9 cellular contexts compared by ENCODE assay signal in genomic region chr22:19109198-19110063, GRCh38. TPM values are rescaled to one million over a fixed set of nuclear protein-coding genes. Genes with fewer than 3 reads are reported as not detected.
DNase-seq lines count a peak whose midpoint lies in the region; TF ChIP-seq lines count a peak whose summit lies in the region.
"Had no signal": no experiment of that assay in that cellular context is flagged by ENCODE, and none has a peak within 500 bp of the region (broad histone marks: within the 10 kb centered on the region; RNA-seq: fewer than 3 reads in every experiment).

No MANE protein-coding gene starts in this region.

- CTCF ChIA-PET in GM10248 (lab: Yijun Ruan, JAX) = interaction anchor here (2.5 kb wide), 1 partner anchor 10 kb away, joined by 10 read pairs; no protein-coding TSS in a partner anchor

- WGBS in GM23248 (ENCODE audit: low coverage in 1 of 2, low lambda C conversion rate in 2 of 2, missing lambda C conversion rate in 2 of 2), 2 experiments = 70 to 73% methylated on average over 7 of the region's 7 CpGs

- no peak overlapping the region for H3K4me2 ChIP-seq in GM23248 (ENCODE audit: unreplicated experiment)

- H3K36me3 ChIP-seq in GM23248 (ENCODE audit: low read depth) (no peaks in the 10 kb centered on the region), MG63 (no peaks in the 10 kb centered on the region)
- H3K36me3 ChIP-seq: ovary had no signal

- H2AFZ ChIP-seq in GM23248 = no peak overlapping the region

- intact Hi-C loops in activated T-helper 1 cell treated with anti-CD3 and anti-CD28 coated beads, Interleukin-12 subunit alpha, Interleukin-12 subunit beta, Interleukin-2, Interleukin-4 antibody, amounts not matched to agents 30 ng/mL and 10 ng/mL and 1 ng/mL, durations not matched to agents 14 hours and 24 hours and 36 hours (cut with micrococcal nuclease) = loop anchor here (1.0 to 5.0 kb wide), 4 partner anchors 13 to 368 kb away; partner anchors contain the start of genes CDC45, DGCR2, ESS2 and SLC25A1

- TF ChIP-seq CTCF in GM10248 (IDR thresholded peaks at IDR 0.05; ENCODE audit: control extremely low read depth, extremely low read depth, low read depth, missing control alignments) = no peak

- peaks cover 7% of the 10 kb centered on the region for H3K36me3 Mint-ChIP-seq in activated T-helper 1 cell treated with anti-CD3 and anti-CD28 coated beads, Interleukin-12 subunit alpha, Interleukin-12 subunit beta, Interleukin-2, Interleukin-4 antibody, amounts not matched to agents 30 ng/mL and 10 ng/mL and 1 ng/mL, durations not matched to agents 14 hours and 24 hours and 36 hours (ENCODE audit: low read depth)

- peak overlapping the region; percentile 66 for H3K4me3 Mint-ChIP-seq in activated T-helper 1 cell treated with anti-CD3 and anti-CD28 coated beads, Interleukin-12 subunit alpha, Interleukin-12 subunit beta, Interleukin-2, Interleukin-4 antibody, amounts not matched to agents 30 ng/mL and 10 ng/mL and 1 ng/mL, durations not matched to agents 14 hours and 24 hours and 36 hours

- H4K20me1 ChIP-seq in GM23248 (ENCODE audit: insufficient read depth) = peaks cover 13% of the 10 kb centered on the region; the same call in 1 of the 2 replicates

- H3K4me1 Mint-ChIP-seq in activated T-helper 1 cell treated with anti-CD3 and anti-CD28 coated beads, Interleukin-12 subunit alpha, Interleukin-12 subunit beta, Interleukin-2, Interleukin-4 antibody, amounts not matched to agents 30 ng/mL and 10 ng/mL and 1 ng/mL, durations not matched to agents 14 hours and 24 hours and 36 hours (ENCODE audit: low read depth) = peaks cover 54% of the 10 kb centered on the region

- DNase-seq in GM10248 (ENCODE audit: extremely low spot score) (peak; percentile 68), GM23248 (peak; percentile 65), MG63 (peak; percentile 30), glomerular visceral epithelial cell (ENCODE audit: extremely low spot score) (peak; percentile 15), substantia nigra (lab: John Stamatoyannopoulos, UW) (no peak), C1 segment of cervical spinal cord (lab: John Stamatoyannopoulos, UW) (no peak)
- peak; percentile 42 for DNase-seq in activated T-helper 1 cell treated with anti-CD3 and anti-CD28 coated beads, Interleukin-12 subunit alpha, Interleukin-12 subunit beta, Interleukin-2, Interleukin-4 antibody, amounts not matched to agents 30 ng/mL and 10 ng/mL and 1 ng/mL, durations not matched to agents 14 hours and 24 hours and 36 hours (ENCODE audit: low spot score)
- peak; percentile 37 for DNase-seq in stimulated activated CD4-positive, alpha-beta T cell treated with anti-CD3 and anti-CD28 coated beads, Interleukin-1b, Interleukin-23, amount 100 ng/mL, for 48 hours

- H3K9me2 ChIP-seq in GM23248 (ENCODE audit: insufficient read depth) = no peaks in the 10 kb centered on the region

- H3K4me1 ChIP-seq in GM23248 (ENCODE audit: insufficient read depth) = peaks cover 6% of the 10 kb centered on the region; the same call in 1 of the 2 replicates

- in situ Hi-C loops in GM23248 (cut with MboI) = no loop called here

- no peaks in the 10 kb centered on the region for H3K9me3 ChIP-seq in GM23248 (ENCODE audit: low read depth)
- no peaks in the 10 kb centered on the region for H3K9me3 ChIP-seq in MG63
- H3K9me3 ChIP-seq: ovary had no signal

- H3K9ac ChIP-seq in GM23248 = no peak overlapping the region

- POLR2A ChIA-PET in GM10248 (lab: Yijun Ruan, JAX) = no interaction called here

- H3K27ac Mint-ChIP-seq in activated T-helper 1 cell treated with anti-CD3 and anti-CD28 coated beads, Interleukin-12 subunit alpha, Interleukin-12 subunit beta, Interleukin-2, Interleukin-4 antibody, amounts not matched to agents 30 ng/mL and 10 ng/mL and 1 ng/mL, durations not matched to agents 14 hours and 24 hours and 36 hours = peak overlapping the region; percentile 62

- H3K9me3 Mint-ChIP-seq in activated T-helper 1 cell treated with anti-CD3 and anti-CD28 coated beads, Interleukin-12 subunit alpha, Interleukin-12 subunit beta, Interleukin-2, Interleukin-4 antibody, amounts not matched to agents 30 ng/mL and 10 ng/mL and 1 ng/mL, durations not matched to agents 14 hours and 24 hours and 36 hours = no peaks in the 10 kb centered on the region

- H3K27me3 ChIP-seq in GM23248 (replicated peaks; ENCODE audit: insufficient read depth) (no peaks in the 10 kb centered on the region), MG63 (no peaks in the 10 kb centered on the region)
- H3K27me3 ChIP-seq: ovary had no signal

- peaks cover 98% of the 10 kb centered on the region for H3K79me2 ChIP-seq in GM23248 (ENCODE audit: insufficient read depth)

- H3K27me3 Mint-ChIP-seq in activated T-helper 1 cell treated with anti-CD3 and anti-CD28 coated beads, Interleukin-12 subunit alpha, Interleukin-12 subunit beta, Interleukin-2, Interleukin-4 antibody, amounts not matched to agents 30 ng/mL and 10 ng/mL and 1 ng/mL, durations not matched to agents 14 hours and 24 hours and 36 hours (ENCODE audit: insufficient read depth) = no peaks in the 10 kb centered on the region

- H3F3A ChIP-seq in GM23248 (ENCODE audit: insufficient read depth) = peaks cover 9% of the 10 kb centered on the region

- H3K4me3 ChIP-seq in GM23248 (no peak overlapping the region), MG63 (no peak overlapping the region)
- H3K4me3 ChIP-seq: ovary had no signal

- H3K27ac ChIP-seq in GM23248 = peak overlapping the region; percentile 30; the same call in 1 of the 2 replicates
- H3K27ac ChIP-seq in substantia nigra (ENCODE audit: low read depth, low read length, poor library complexity, severe bottlenecking) = no peak overlapping the region
- H3K27ac ChIP-seq: ovary had no signal

RNA-seq across cellular contexts. Expression of gene DGCR2, which starts 12.8 kb away (rescaled TPM):
- total RNA-seq in GM23248 (2014; rRNA removed; shearing (Covaris generic)) = 42.7 and 43.6 TPM in 2 replicates
- polyA plus RNA-seq in GM23248 (2016; fragmentation: Nextera tagmentation; extraction: Ambion mirVana) = 25.6 and 27.1 TPM in 2 replicates
- total RNA-seq in MG63 (2014; rRNA removed; shearing (Covaris generic); ENCODE audit: low replicate concordance) = 17.8 and 26.5 TPM in 2 replicates
- total RNA-seq in activated T-helper 1 cell treated with anti-CD3 and anti-CD28 coated beads, Interleukin-12 subunit alpha, Interleukin-12 subunit beta, Interleukin-2, Interleukin-4 antibody, amounts not matched to agents 30 ng/mL and 10 ng/mL and 1 ng/mL, durations not matched to agents 14 hours and 24 hours and 36 hours = 23.2 and 24.1 TPM in 2 replicates

RNA-seq across cellular contexts. Expression of gene TSSK2, which starts 21.7 kb away (rescaled TPM):
- not detected in 2 replicates for total RNA-seq in GM23248 (2014; rRNA removed; shearing (Covaris generic))
- not detected in 2 replicates for polyA plus RNA-seq in GM23248 (2016; fragmentation: Nextera tagmentation; extraction: Ambion mirVana)
- total RNA-seq in MG63 (2014; rRNA removed; shearing (Covaris generic); ENCODE audit: low replicate concordance) = not detected in 2 replicates
- not detected in 2 replicates for total RNA-seq in activated T-helper 1 cell treated with anti-CD3 and anti-CD28 coated beads, Interleukin-12 subunit alpha, Interleukin-12 subunit beta, Interleukin-2, Interleukin-4 antibody, amounts not matched to agents 30 ng/mL and 10 ng/mL and 1 ng/mL, durations not matched to agents 14 hours and 24 hours and 36 hours
- total RNA-seq: ovary had no signal

RNA-seq across cellular contexts. Expression of gene ESS2, which starts 35.0 kb away (rescaled TPM):
- 18.6 and 23.0 TPM in 2 replicates for total RNA-seq in GM23248 (2014; rRNA removed; shearing (Covaris generic))
- polyA plus RNA-seq in GM23248 (2016; fragmentation: Nextera tagmentation; extraction: Ambion mirVana) = 12.3 and 12.6 TPM in 2 replicates
- 19.0 and 19.5 TPM in 2 replicates for total RNA-seq in MG63 (2014; rRNA removed; shearing (Covaris generic); ENCODE audit: low replicate concordance)
- 20.8 and 22.8 TPM in 2 replicates for total RNA-seq in activated T-helper 1 cell treated with anti-CD3 and anti-CD28 coated beads, Interleukin-12 subunit alpha, Interleukin-12 subunit beta, Interleukin-2, Interleukin-4 antibody, amounts not matched to agents 30 ng/mL and 10 ng/mL and 1 ng/mL, durations not matched to agents 14 hours and 24 hours and 36 hours

RNA-seq across cellular contexts. Expression of gene GSC2, which starts 40.7 kb away (rescaled TPM):
- not detected in 2 replicates for total RNA-seq in GM23248 (2014; rRNA removed; shearing (Covaris generic))
- polyA plus RNA-seq in GM23248 (2016; fragmentation: Nextera tagmentation; extraction: Ambion mirVana) = not detected in 2 replicates
- total RNA-seq in MG63 (2014; rRNA removed; shearing (Covaris generic); ENCODE audit: low replicate concordance) = not detected in 2 replicates
- total RNA-seq in activated T-helper 1 cell treated with anti-CD3 and anti-CD28 coated beads, Interleukin-12 subunit alpha, Interleukin-12 subunit beta, Interleukin-2, Interleukin-4 antibody, amounts not matched to agents 30 ng/mL and 10 ng/mL and 1 ng/mL, durations not matched to agents 14 hours and 24 hours and 36 hours = 0.26 TPM in 1 of 2 replicates, not detected in the other
- total RNA-seq: ovary had no signal
- polyA plus RNA-seq: ovary had no signal

Comparison
In these comparisons a context has a peak if more than half of its experiments do, and no peak if none do; other contexts are left out.
1. DNase-seq: peak in GM10248 (single experiment), GM23248 (single experiment), MG63 (single experiment), activated T-helper 1 cell treated with anti-CD3 and anti-CD28 coated beads, Interleukin-12 subunit alpha, Interleukin-12 subunit beta, Interleukin-2, Interleukin-4 antibody, amounts not matched to agents 30 ng/mL and 10 ng/mL and 1 ng/mL, durations not matched to agents 14 hours and 24 hours and 36 hours (single experiment), glomerular visceral epithelial cell (single experiment) and stimulated activated CD4-positive, alpha-beta T cell treated with anti-CD3 and anti-CD28 coated beads, Interleukin-1b, Interleukin-23, amount 100 ng/mL, for 48 hours (single experiment); none in substantia nigra (0 of 49) and C1 segment of cervical spinal cord (0 of 14).